In genomic region chr6:125050663-125051318, GRCh38 we compare ENCODE assay signal across 23 cellular contexts.
A peak's percentile ranks its signal among the peaks of the same experiment; 100 is the strongest.
DNase-seq lines count a peak whose midpoint lies in the region; ATAC-seq, FAIRE-seq and TF ChIP-seq lines count a peak whose summit lies in the region.
"Had no signal": no experiment of that assay in that cellular context is flagged by ENCODE, and none has a peak within 500 bp of the region (broad histone marks: within the 10 kb centered on the region; RNA-seq: fewer than 3 reads in every experiment).

No MANE protein-coding gene starts in this region.

- H3K27ac ChIP-seq in A549, result no peak overlapping the region; a peak in 1 of 6 replicates
- H3K27ac ChIP-seq in mesodermal cell (ENCODE audit: low read depth, low read length, severe bottlenecking), result peak overlapping the region; percentile 48
- H3K27ac ChIP-seq in upper lobe of right lung, result no peak overlapping the region
- H3K27ac ChIP-seq: C4-2B, cardiac muscle cell, esophagus muscularis mucosa, SJSA1, thoracic aorta had no signal

- POLR2A ChIA-PET in A549 (lab: Yijun Ruan, JAX), result no interaction called here

- no peak for DNase-seq in A549 (ENCODE audit: low read depth in 1 of 2, low spot score in 1 of 2)
- peak; percentile 50 for DNase-seq in NCI-H1417 treated with DMSO at 0.1 percent for 48 hours (lab: John Stamatoyannopoulos, UW)
- DNase-seq in bronchial epithelial cell (ENCODE audit: low read depth), result peak; percentile 68
- DNase-seq in natural killer cell treated with Interleukin-12 subunit alpha and Interleukin-12 subunit beta and Interleukin-15 and Interleukin-18, amount 100 ng/mL, for 72 hours (ENCODE audit: low spot score), result no peak
- DNase-seq in HK-2 (ENCODE audit: unreplicated experiment), result no peak
- DNase-seq in left cardiac atrium, result no peak
- no peak for DNase-seq in upper lobe of right lung
- DNase-seq: DMS 273 treated with DMSO at 0.1 percent for 48 hours, GF-D8, NCI-H446 treated with DMSO at 0.1 percent for 48 hours, T-helper 2 cell had no signal

- no peak for TF ChIP-seq RAD21 in A549 (conservative IDR thresholded peaks at IDR 0.05 in 1 of 2, IDR thresholded peaks at IDR 0.05 in 1 of 2)

- TF ChIP-seq EP300 in A549 (IDR thresholded peaks at IDR 0.05), result no peak

- no peaks in the 10 kb centered on the region for H3K9me3 ChIP-seq in A549
- H3K9me3 ChIP-seq in mesodermal cell (ENCODE audit: control insufficient read depth, low read length), result no peaks in the 10 kb centered on the region
- no peaks in the 10 kb centered on the region for H3K9me3 ChIP-seq in upper lobe of right lung
- H3K9me3 ChIP-seq: esophagus muscularis mucosa, SJSA1, thoracic aorta had no signal

- FAIRE-seq in A549 (lab: Jason Lieb, UNC) (no peak), bronchial epithelial cell (lab: Jason Lieb, UNC) (no peak)
- FAIRE-seq: GM12878, islet of Langerhans had no signal

- ATAC-seq in A549 (no peak), left cardiac atrium (no peak), upper lobe of right lung (no peak)
- ATAC-seq in natural killer cell treated with Interleukin-12 subunit alpha and Interleukin-12 subunit beta and Interleukin-15 and Interleukin-18, amount 100 ng/mL, for 72 hours, result no peak
- ATAC-seq: GM12878; HCT116; stimulated activated memory B cell treated with anti-CD40 and anti-IgM and Interleukin-4, amounts not matched to agents 10 μg/mL and 1 μg/mL and 100 μg/mL, for 72 hours had no signal

- no peak for TF ChIP-seq CTCF in A549 (IDR thresholded peaks at IDR 0.05)
- no peak for TF ChIP-seq CTCF in bronchial epithelial cell (IDR thresholded peaks at IDR 0.05; ENCODE audit: insufficient read depth, low read length, severe bottlenecking)
- TF ChIP-seq CTCF in upper lobe of right lung (IDR thresholded peaks at IDR 0.05), result no peak

- H3K4me1 ChIP-seq in A549, result peaks cover 10% of the 10 kb centered on the region; the same call in 2 of the 3 replicates
- peaks cover 7% of the 10 kb centered on the region for H3K4me1 ChIP-seq in mesodermal cell (ENCODE audit: control insufficient read depth, insufficient read depth, low read length, poor library complexity, severe bottlenecking)
- H3K4me1 ChIP-seq in upper lobe of right lung, result no peaks in the 10 kb centered on the region
- H3K4me1 ChIP-seq: esophagus muscularis mucosa had no signal

- H3K36me3 Mint-ChIP-seq in natural killer cell treated with Interleukin-12 subunit alpha and Interleukin-12 subunit beta and Interleukin-15 and Interleukin-18, amount 100 ng/mL, for 72 hours, result no peaks in the 10 kb centered on the region
- H3K36me3 Mint-ChIP-seq: memory B cell; stimulated activated memory B cell treated with anti-CD40 and anti-IgM and Interleukin-4, amounts not matched to agents 10 μg/mL and 1 μg/mL and 100 μg/mL, for 72 hours had no signal

- intact Hi-C loops in left cardiac atrium (cut with DNase I) (no loop called here), upper lobe of right lung (cut with DNase I) (no loop called here)

- H3K4me3 ChIP-seq in A549, result no peak overlapping the region
- H3K4me3 ChIP-seq in bronchial epithelial cell (ENCODE audit: low read depth, low read length), result no peak overlapping the region
- no peak overlapping the region for H3K4me3 ChIP-seq in mesodermal cell (ENCODE audit: extremely low read depth, insufficient read depth, low read length, poor library complexity, severe bottlenecking)
- H3K4me3 ChIP-seq in upper lobe of right lung, result no peak overlapping the region
- H3K4me3 ChIP-seq: cardiac muscle cell, esophagus muscularis mucosa, GM12878, SJSA1, thoracic aorta had no signal

- no peaks in the 10 kb centered on the region for H3K27me3 Mint-ChIP-seq in natural killer cell treated with Interleukin-12 subunit alpha and Interleukin-12 subunit beta and Interleukin-15 and Interleukin-18, amount 100 ng/mL, for 72 hours
- H3K27me3 Mint-ChIP-seq: memory B cell; stimulated activated memory B cell treated with anti-CD40 and anti-IgM and Interleukin-4, amounts not matched to agents 10 μg/mL and 1 μg/mL and 100 μg/mL, for 72 hours had no signal

- no peak overlapping the region for H3K27ac Mint-ChIP-seq in natural killer cell treated with Interleukin-12 subunit alpha and Interleukin-12 subunit beta and Interleukin-15 and Interleukin-18, amount 100 ng/mL, for 72 hours
- H3K27ac Mint-ChIP-seq: activated T-helper 2 cell treated with anti-CD3 and anti-CD28 coated beads, Interferon-gamma antibody, Interleukin-2, Interleukin-4, amounts not matched to agents 10 μg/mL and 5 μg/mL and 100 μg/mL, durations not matched to agents 14 hours and 24 hours and 36 hours; memory B cell; stimulated activated memory B cell treated with anti-CD40 and anti-IgM and Interleukin-4, amounts not matched to agents 10 μg/mL and 1 μg/mL and 100 μg/mL, for 72 hours had no signal

- H3K27me3 ChIP-seq in bronchial epithelial cell (ENCODE audit: control insufficient read depth, insufficient read depth, low read length) (no peaks in the 10 kb centered on the region), upper lobe of right lung (no peaks in the 10 kb centered on the region)
- H3K27me3 ChIP-seq: cardiac muscle cell, esophagus muscularis mucosa, SJSA1 had no signal

- 40% methylated on average over 4 of the region's 4 CpGs for WGBS in A549 (ENCODE audit: missing lambda C conversion rate)
- 80% methylated on average over 2 of the region's 4 CpGs; no CpG with 5 or more reads in 1 of the 2 experiments for WGBS in mesodermal cell (ENCODE audit: insufficient coverage in 2 of 2), 2 experiments

- CTCF ChIA-PET in A549 (lab: Yijun Ruan, JAX), result no interaction called here

- H3K36me3 ChIP-seq in bronchial epithelial cell (ENCODE audit: control insufficient read depth, insufficient read depth, low read length) (peaks cover 2% of the 10 kb centered on the region), mesodermal cell (ENCODE audit: control insufficient read depth, insufficient read depth, low read length) (no peaks in the 10 kb centered on the region), upper lobe of right lung (peaks cover 11% of the 10 kb centered on the region)
- H3K36me3 ChIP-seq: cardiac muscle cell, thoracic aorta had no signal

- no peak overlapping the region for H3K4me3 Mint-ChIP-seq in natural killer cell treated with Interleukin-12 subunit alpha and Interleukin-12 subunit beta and Interleukin-15 and Interleukin-18, amount 100 ng/mL, for 72 hours
- H3K4me3 Mint-ChIP-seq: memory B cell; stimulated activated memory B cell treated with anti-CD40 and anti-IgM and Interleukin-4, amounts not matched to agents 10 μg/mL and 1 μg/mL and 100 μg/mL, for 72 hours had no signal

- H3K9me3 Mint-ChIP-seq in natural killer cell treated with Interleukin-12 subunit alpha and Interleukin-12 subunit beta and Interleukin-15 and Interleukin-18, amount 100 ng/mL, for 72 hours, result no peaks in the 10 kb centered on the region
- H3K9me3 Mint-ChIP-seq: activated T-helper 2 cell treated with anti-CD3 and anti-CD28 coated beads, Interferon-gamma antibody, Interleukin-2, Interleukin-4, amounts not matched to agents 10 μg/mL and 5 μg/mL and 100 μg/mL, durations not matched to agents 14 hours and 24 hours and 36 hours; stimulated activated memory B cell treated with anti-CD40 and anti-IgM and Interleukin-4, amounts not matched to agents 10 μg/mL and 1 μg/mL and 100 μg/mL, for 72 hours had no signal

- no peaks in the 10 kb centered on the region for H3K4me1 Mint-ChIP-seq in natural killer cell treated with Interleukin-12 subunit alpha and Interleukin-12 subunit beta and Interleukin-15 and Interleukin-18, amount 100 ng/mL, for 72 hours (ENCODE audit: low read depth in 2 of 2)
- H3K4me1 Mint-ChIP-seq: memory B cell; stimulated activated memory B cell treated with anti-CD40 and anti-IgM and Interleukin-4, amounts not matched to agents 10 μg/mL and 1 μg/mL and 100 μg/mL, for 72 hours had no signal

- peak overlapping the region; percentile 17; the same call in 1 of the 3 replicates for H3K4me2 ChIP-seq in A549

- TF ChIP-seq POLR2A in A549 (IDR thresholded peaks at IDR 0.05; ENCODE audit: low read length), result no peak

TF ChIP-seq in A549, 52 proteins besides CTCF, POLR2A, EP300 and RAD21 (continues in another document):
- TF ChIP-seq CEBPB (IDR thresholded peaks at IDR 0.05) (no peak), CBX8 (IDR thresholded peaks at IDR 0.05) (no peak), CBX2 (IDR thresholded peaks at IDR 0.05; ENCODE audit: borderline replicate concordance, low read depth) (no peak), E2F6 (IDR thresholded peaks at IDR 0.05; ENCODE audit: borderline replicate concordance, low read depth) (no peak), HOXB5 (CRISPR knock-in tag; IDR thresholded peaks at IDR 0.05) (no peak), JUN (IDR thresholded peaks at IDR 0.05) (no peak), EHF (CRISPR knock-in tag; IDR thresholded peaks at IDR 0.05) (no peak), BHLHE40 (IDR thresholded peaks at IDR 0.05; ENCODE audit: low read depth, low read length) (no peak), TP53 (CRISPR knock-in tag; IDR thresholded peaks at IDR 0.05) (no peak), KDM1A (IDR thresholded peaks at IDR 0.05; ENCODE audit: low read depth) (no peak), TFCP2L1 (CRISPR knock-in tag; IDR thresholded peaks at IDR 0.05) (no peak), CHD2 (IDR thresholded peaks at IDR 0.05; ENCODE audit: low read length, partially characterized antibody) (no peak), KDM5A (IDR thresholded peaks at IDR 0.05) (no peak)

Comparison
In these comparisons a context has a peak if more than half of its experiments do, and no peak if none do; other contexts are left out.
1. DNase-seq: peak in NCI-H1417 treated with DMSO at 0.1 percent for 48 hours (single experiment) and bronchial epithelial cell (single experiment); none in A549 (0 of 2), natural killer cell treated with Interleukin-12 subunit alpha and Interleukin-12 subunit beta and Interleukin-15 and Interleukin-18, amount 100 ng/mL, for 72 hours (single experiment), HK-2 (single experiment), left cardiac atrium (single experiment) and upper lobe of right lung (single experiment).